In the genomic region with DNA sequence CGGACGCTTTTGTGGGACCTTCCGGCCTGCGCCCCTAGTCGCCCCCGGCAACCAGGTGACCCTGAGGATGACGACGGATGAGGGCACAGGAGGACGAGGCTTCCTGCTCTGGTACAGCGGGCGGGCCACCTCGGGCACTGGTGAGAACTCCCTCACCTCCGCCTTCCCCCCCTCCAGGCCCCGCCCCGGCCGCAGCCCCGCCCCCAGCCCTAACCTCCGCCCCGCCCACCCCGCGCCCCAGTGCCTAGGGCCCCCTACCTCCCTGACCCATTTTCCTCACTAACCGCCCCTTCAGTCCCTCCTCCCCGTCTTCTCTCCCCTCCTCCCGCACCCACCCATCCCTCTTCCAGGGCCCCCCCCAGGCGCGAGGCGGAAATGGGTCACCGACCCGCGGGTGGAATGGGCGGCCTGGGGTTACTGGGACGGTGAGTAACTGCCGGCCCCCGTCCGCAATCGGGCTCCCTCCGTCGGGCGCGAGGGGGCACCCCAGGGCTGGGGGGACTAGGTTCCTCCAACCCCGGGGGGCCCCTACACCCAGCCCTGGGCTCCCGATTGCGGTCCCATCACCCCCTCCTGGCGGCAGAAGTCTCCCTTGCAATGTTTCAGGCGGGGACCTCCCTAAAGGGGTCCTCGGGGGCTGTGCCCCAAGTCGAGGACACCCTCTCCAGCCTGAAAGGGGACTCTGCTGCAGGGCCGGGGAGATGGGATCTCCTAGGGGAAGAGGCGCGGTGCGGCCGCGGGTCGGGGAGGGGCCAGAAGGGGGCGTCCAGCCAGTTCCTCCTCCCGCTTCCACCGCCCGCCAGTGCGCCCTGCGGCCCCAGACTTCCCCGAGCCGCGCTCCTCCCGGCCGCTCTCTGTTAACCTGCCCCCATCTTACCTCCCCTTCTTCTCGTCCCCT, we compare ENCODE assay signal across 9 cellular contexts. TPM values are rescaled to one million over a fixed set of nuclear protein-coding genes. Genes with fewer than 3 reads are reported as not detected.
DNase-seq lines count a peak whose midpoint lies in the region; ATAC-seq and TF ChIP-seq lines count a peak whose summit lies in the region.
"Had no signal": no experiment of that assay in that cellular context is flagged by ENCODE, and none has a peak within 500 bp of the region (broad histone marks: within the 10 kb centered on the region; RNA-seq: fewer than 3 reads in every experiment).

No MANE protein-coding gene starts in this region.

- H3K4ac ChIP-seq in H9 (ENCODE audit: low read depth, low read length): no peak overlapping the region

- CTCF ChIA-PET in activated CD4-positive, alpha-beta T cell treated with anti-CD3 and anti-CD28 coated beads for 36 hours (lab: Charles Lee): interaction anchor here (0.7 to 2.0 kb wide), 7 partner anchors 15 to 101 kb away, joined by 3 to 6 read pairs (median 4); a partner anchor contains a TSS

- H3K27ac ChIP-seq in H9 (ENCODE audit: insufficient read length, low read depth, low read length): no peak overlapping the region
- peak overlapping the region; percentile 57 to 89 for H3K27ac ChIP-seq in coronary artery

- peak overlapping the region; percentile 53 for H3K9ac ChIP-seq in H9 (ENCODE audit: extremely low read depth, insufficient read length, low read length)

- TF ChIP-seq POLR2A in lower leg skin (IDR thresholded peaks at IDR 0.05): no peak

- H2BK12ac ChIP-seq in H9 (ENCODE audit: insufficient read length, low read depth, low read length): no peak overlapping the region

- H4K91ac ChIP-seq in H9 (ENCODE audit: insufficient read length, low read depth, low read length): no peak overlapping the region

- H3K23ac ChIP-seq in H9 (ENCODE audit: insufficient read length, low read depth, low read length): no peak overlapping the region

- peak; percentile 70 for ATAC-seq in activated CD4-positive, alpha-beta T cell treated with anti-CD3 and anti-CD28 coated beads for 36 hours
- no peak for ATAC-seq in GM21367 (IDR thresholded peaks at IDR 0.05; ENCODE audit: unreplicated experiment)

- POLR2A ChIA-PET in activated CD4-positive, alpha-beta T cell treated with anti-CD3 and anti-CD28 coated beads for 36 hours (lab: Charles Lee): no interaction called here

- H3K79me2 ChIP-seq in H9 (ENCODE audit: insufficient read depth, low read length): no peaks in the 10 kb centered on the region

- peak overlapping the region; percentile 73 to 89 for H3K4me3 Mint-ChIP-seq in H9
- peak overlapping the region; percentile 78 for H3K4me3 Mint-ChIP-seq in activated CD4-positive, alpha-beta T cell treated with anti-CD3 and anti-CD28 coated beads for 36 hours

- no peak overlapping the region for H4K8ac ChIP-seq in H9 (replicated peaks; ENCODE audit: insufficient read length, low read depth, low read length)

- no peak overlapping the region for H2AK5ac ChIP-seq in H9 (ENCODE audit: insufficient read length, low read length)

- H3K18ac ChIP-seq in H9 (ENCODE audit: insufficient read length, low read depth, low read length): peak overlapping the region; percentile 13

- TF ChIP-seq CTCF in H9 (conservative IDR thresholded peaks at IDR 0.05) (peak; percentile 61), coronary artery (IDR thresholded peaks at IDR 0.05) (no peak), lower leg skin (IDR thresholded peaks at IDR 0.05) (no peak)

- no peak overlapping the region; the same call in 1 of the 2 replicates for H3K14ac ChIP-seq in H9 (ENCODE audit: insufficient read depth, low read length)

- peaks cover 25% of the 10 kb centered on the region for H3K27me3 Mint-ChIP-seq in H9 (ENCODE audit: low read depth)
- peaks cover 3% of the 10 kb centered on the region for H3K27me3 Mint-ChIP-seq in activated CD4-positive, alpha-beta T cell treated with anti-CD3 and anti-CD28 coated beads for 36 hours

- no peak overlapping the region for H3T11ph ChIP-seq in H9 (ENCODE audit: low read length)

- H3K36me3 Mint-ChIP-seq in H9 (ENCODE audit: insufficient read depth in 1 of 3, low read depth in 3 of 3): peaks cover 0 to 26% (median 13%) of the 10 kb centered on the region in 3 experiments; a peak in 5 of 7 replicates
- no peaks in the 10 kb centered on the region for H3K36me3 Mint-ChIP-seq in activated CD4-positive, alpha-beta T cell treated with anti-CD3 and anti-CD28 coated beads for 36 hours (ENCODE audit: low read depth)

- H3K79me1 ChIP-seq in H9 (ENCODE audit: insufficient read depth, low read depth, low read length, poor library complexity, severe bottlenecking): no peaks in the 10 kb centered on the region

- no peak overlapping the region for H2AFZ ChIP-seq in H9 (ENCODE audit: low read length)

- intact Hi-C loops in activated CD4-positive, alpha-beta T cell treated with anti-CD3 and anti-CD28 coated beads for 36 hours (cut with DNase I, micrococcal nuclease): loop anchor here (1.0 to 2.0 kb wide), 6 partner anchors 8 to 87 kb away; a partner anchor contains a TSS
- intact Hi-C loops in lower leg skin (cut with DNase I; ENCODE audit: low total_unique reads): no loop called here

- peak overlapping the region; percentile 84 to 95 (median 92); a peak in 5 of 7 replicates for H3K27ac Mint-ChIP-seq in H9
- peak overlapping the region; percentile 82 for H3K27ac Mint-ChIP-seq in activated CD4-positive, alpha-beta T cell treated with anti-CD3 and anti-CD28 coated beads for 36 hours

- H2BK5ac ChIP-seq in H9 (ENCODE audit: insufficient read length, low read length): no peak overlapping the region

- no peaks in the 10 kb centered on the region for H4K20me1 ChIP-seq in H9 (ENCODE audit: control insufficient read depth, insufficient read depth, insufficient read length)

- no peaks in the 10 kb centered on the region for H3K9me3 Mint-ChIP-seq in H9
- no peaks in the 10 kb centered on the region for H3K9me3 Mint-ChIP-seq in activated CD4-positive, alpha-beta T cell treated with anti-CD3 and anti-CD28 coated beads for 36 hours (ENCODE audit: low read depth)

- no peak overlapping the region for H3K56ac ChIP-seq in H9 (ENCODE audit: insufficient read length, low read depth, low read length)

- H2BK120ac ChIP-seq in H9 (ENCODE audit: low read depth, low read length, poor library complexity, severe bottlenecking): no peak overlapping the region

- H3K4me1 Mint-ChIP-seq in H9: peaks cover 30 to 50% of the 10 kb centered on the region in 2 experiments
- peaks cover 15% of the 10 kb centered on the region for H3K4me1 Mint-ChIP-seq in activated CD4-positive, alpha-beta T cell treated with anti-CD3 and anti-CD28 coated beads for 36 hours

- H3K9me3 ChIP-seq in H9 (ENCODE audit: control insufficient read depth, low read depth, low read length): no peaks in the 10 kb centered on the region

- no peaks in the 10 kb centered on the region for H3K27me3 ChIP-seq in H9 (ENCODE audit: insufficient read depth, low read length)

- no CpG with 5 or more reads among the region's 66 CpGs for WGBS in H9 (ENCODE audit: extremely low coverage, insufficient read length, low lambda C conversion rate)
- WGBS in lower leg skin, 2 donors: 1 to 2% methylated on average over 36 to 63 of the region's 66 CpGs

- no peak overlapping the region for H2BK15ac ChIP-seq in H9 (ENCODE audit: low read depth, low read length)

- H3K4me2 ChIP-seq in H9 (ENCODE audit: insufficient read depth, insufficient read length, low read length): peak overlapping the region; percentile 93

- peak; percentile 39 for DNase-seq in DMS79 (lab: John Stamatoyannopoulos, UW)
- DNase-seq in H9: peak; percentile 91
- peak; percentile 61 for DNase-seq in NCI-H2196 treated with DMSO at 0.1 percent for 48 hours (lab: John Stamatoyannopoulos, UW; ENCODE audit: unreplicated experiment)
- DNase-seq in activated CD4-positive, alpha-beta T cell treated with anti-CD3 and anti-CD28 coated beads for 36 hours: peak; percentile 85
- DNase-seq in coronary artery (ENCODE audit: low spot score): peak; percentile 87
- peak; percentile 59 to 96 for DNase-seq in lower leg skin (ENCODE audit: low spot score in 2 of 2)
- peak; percentile 40 for DNase-seq in stimulated activated CD8-positive, alpha-beta memory T cell treated with anti-CD3 and anti-CD28 coated beads, Interleukin-12 subunit alpha, Interleukin-12 subunit beta, amount 100 ng/mL, for 24 hours (ENCODE audit: extremely low read depth)

- peaks cover 4% of the 10 kb centered on the region; the same call in 1 of the 2 replicates for H3K4me1 ChIP-seq in H9 (ENCODE audit: insufficient read depth, low read length)

- peak overlapping the region; percentile 79 for H3K4me3 ChIP-seq in coronary artery
- H3K4me3 ChIP-seq in lower leg skin (ENCODE audit: low read depth, poor library complexity, severe bottlenecking): peak overlapping the region; percentile 64

- H3K23me2 ChIP-seq in H9 (ENCODE audit: insufficient read length, low read depth, low read length, poor library complexity, severe bottlenecking): peaks cover 35% of the 10 kb centered on the region

- H2BK20ac ChIP-seq in H9 (ENCODE audit: low read depth, low read length, poor library complexity, severe bottlenecking): no peak overlapping the region

- H4K5ac ChIP-seq in H9 (ENCODE audit: insufficient read length, low read depth, low read length): no peak overlapping the region

RNA-seq across cellular contexts. Expression of a gene that starts 2.2 kb away (rescaled TPM):
- 25.8 and 26.1 TPM in 2 replicates for total RNA-seq in H9 (2021)
- total RNA-seq in activated CD4-positive, alpha-beta T cell treated with anti-CD3 and anti-CD28 coated beads for 36 hours: 1 to 10 TPM; 7.6 to 8.9 TPM
- 10 to 100 TPM in 1 of 4 donors, 1 to 10 TPM in 3; 4.9 to 47.6 (median 7.3) TPM for total RNA-seq in lower leg skin

RNA-seq across cellular contexts. Expression of a gene that starts 8.0 kb away (rescaled TPM):
- total RNA-seq in H9 (2021) (16.7 and 17.5 TPM in 2 replicates), lower leg skin (10 to 100 TPM; 22.3 to 33.5 (median 26.9) TPM)
- 10 to 100 TPM; 14.4 to 19.9 TPM for total RNA-seq in activated CD4-positive, alpha-beta T cell treated with anti-CD3 and anti-CD28 coated beads for 36 hours

RNA-seq across cellular contexts. Expression of a gene that starts 18.2 kb away (rescaled TPM):
- total RNA-seq in H9 (2021) (0.85 and 1.3 TPM in 2 replicates), lower leg skin (1 to 10 TPM in 2 of 4 donors, under 1 TPM in 2; 0.15 to 4.3 (median 0.99) TPM)
- total RNA-seq in activated CD4-positive, alpha-beta T cell treated with anti-CD3 and anti-CD28 coated beads for 36 hours: 1 to 10 TPM; 1.4 to 2.1 TPM

RNA-seq across cellular contexts. Expression of a gene that starts 18.4 kb away (rescaled TPM):
- total RNA-seq in H9 (2021) (36.8 and 39.1 TPM in 2 replicates), lower leg skin (10 to 100 TPM; 42.0 to 82.2 (median 63.7) TPM)
- 10 to 100 TPM; 70.3 to 71.7 TPM for total RNA-seq in activated CD4-positive, alpha-beta T cell treated with anti-CD3 and anti-CD28 coated beads for 36 hours

RNA-seq across cellular contexts. Expression of a gene that starts 30.6 kb away (rescaled TPM):
- total RNA-seq in H9 (2021): 4.2 and 5.1 TPM in 2 replicates
- 10 to 100 TPM in 1 of 2 experiments, 1 to 10 TPM in 1; 9.9 to 13.1 TPM for total RNA-seq in activated CD4-positive, alpha-beta T cell treated with anti-CD3 and anti-CD28 coated beads for 36 hours
- total RNA-seq in lower leg skin: 1 to 10 TPM in 2 of 4 donors, not detected in 2; 1.3 to 1.7 TPM
- total RNA-seq: pulmonary artery endothelial cell had no signal

Comparison
In these comparisons a context has a peak if more than half of its experiments do, and no peak if none do; other contexts are left out.
1. DNase-seq: peak in every context shown above with its lines; median percentile 91 in H9; 87 in coronary artery; 85 in activated CD4-positive, alpha-beta T cell treated with anti-CD3 and anti-CD28 coated beads for 36 hours; 78 in lower leg skin; 61 in NCI-H2196 treated with DMSO at 0.1 percent for 48 hours; 40 in stimulated activated CD8-positive, alpha-beta memory T cell treated with anti-CD3 and anti-CD28 coated beads, Interleukin-12 subunit alpha, Interleukin-12 subunit beta, amount 100 ng/mL, for 24 hours; 39 in DMS79.